ENCODE assay signal across 1 cellular context in the genomic region with DNA sequence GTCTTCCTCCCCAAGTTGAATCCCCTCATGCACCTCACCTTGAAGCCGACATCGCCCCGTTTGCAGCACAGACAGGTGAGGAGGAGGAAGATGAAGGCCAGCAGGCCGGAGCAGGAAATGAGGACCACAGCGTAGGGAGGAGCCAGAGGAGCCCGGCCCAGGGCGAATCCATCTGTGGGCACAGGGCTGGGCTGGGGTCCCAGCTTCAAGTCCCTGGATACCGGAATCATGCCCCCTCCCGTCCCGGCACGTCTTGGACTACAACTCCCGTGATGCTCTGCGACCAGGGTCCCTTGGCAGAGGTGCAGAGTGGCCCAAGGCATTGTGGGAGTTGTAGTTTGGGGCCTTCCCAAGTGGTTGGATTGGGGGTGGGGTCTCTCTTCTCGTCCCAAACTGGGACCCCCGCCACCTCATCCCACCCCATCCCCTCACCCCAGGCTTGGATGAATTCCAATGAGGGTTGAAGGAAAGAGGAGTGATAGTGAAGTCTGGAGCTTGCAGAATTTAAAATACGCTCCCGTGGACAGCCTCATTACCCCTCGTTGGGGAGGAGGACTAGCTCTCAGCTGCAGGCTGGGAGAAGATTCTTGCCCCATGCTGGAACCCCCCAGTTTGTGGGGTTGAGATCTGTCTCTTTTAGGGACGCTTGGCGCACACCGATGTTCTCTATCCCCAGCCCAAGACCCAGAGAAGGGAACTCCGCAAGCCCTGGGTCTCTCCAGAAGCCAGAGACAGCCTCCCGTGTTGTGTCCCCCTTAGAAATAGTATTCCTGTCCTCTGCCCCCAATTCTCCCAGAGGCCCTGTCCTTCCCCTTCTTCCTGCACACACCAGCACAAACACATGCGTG.
TF ChIP-seq lines count a peak whose summit lies in the region.

No MANE protein-coding gene starts in this region.

TF ChIP-seq in A549, 52 proteins besides CTCF, POLR2A, EP300 and RAD21:
- 0 out of 2 replicates have a peak, but pooled peaks have one; percentile 12 for TF ChIP-seq NFE2L2 (conservative IDR thresholded peaks at IDR 0.05; ENCODE audit: low read length)
- no peak for TF ChIP-seq BHLHE40 (IDR thresholded peaks at IDR 0.05; ENCODE audit: low read depth, low read length)
- TF ChIP-seq CHD2 (IDR thresholded peaks at IDR 0.05; ENCODE audit: low read length, partially characterized antibody), result peak; percentile 42
